ENCODE assay signal across 1 cellular context in the genomic region with DNA sequence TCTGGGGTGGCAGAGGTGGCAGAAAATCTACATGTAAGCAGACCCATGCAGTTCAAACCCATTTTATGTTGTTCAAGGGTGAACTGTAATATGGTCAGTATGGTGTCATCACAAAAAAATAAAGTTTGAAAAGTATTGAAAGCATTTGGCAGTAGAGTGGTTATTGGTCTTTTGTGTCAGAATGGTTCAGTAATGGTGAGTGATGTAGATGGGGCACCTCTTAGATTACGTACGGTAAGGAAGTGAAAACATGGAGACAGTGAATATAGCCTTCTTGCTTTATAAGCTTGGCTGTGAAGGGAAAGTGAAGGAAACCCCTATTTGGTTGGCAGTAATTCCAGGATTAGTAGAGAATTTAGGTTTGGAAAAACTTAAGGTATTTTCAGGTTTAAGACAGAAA.
A peak's percentile ranks its signal among the peaks of the same experiment; 100 is the strongest.
TF ChIP-seq lines count a peak whose summit lies in the region.

No MANE protein-coding gene starts in this region.

TF ChIP-seq in H1, 55 proteins besides CTCF, POLR2A, EP300 and RAD21:
- TF ChIP-seq JUN (IDR thresholded peaks at IDR 0.05; ENCODE audit: low read depth, low read length), result no peak
- TF ChIP-seq, protein P1, sequence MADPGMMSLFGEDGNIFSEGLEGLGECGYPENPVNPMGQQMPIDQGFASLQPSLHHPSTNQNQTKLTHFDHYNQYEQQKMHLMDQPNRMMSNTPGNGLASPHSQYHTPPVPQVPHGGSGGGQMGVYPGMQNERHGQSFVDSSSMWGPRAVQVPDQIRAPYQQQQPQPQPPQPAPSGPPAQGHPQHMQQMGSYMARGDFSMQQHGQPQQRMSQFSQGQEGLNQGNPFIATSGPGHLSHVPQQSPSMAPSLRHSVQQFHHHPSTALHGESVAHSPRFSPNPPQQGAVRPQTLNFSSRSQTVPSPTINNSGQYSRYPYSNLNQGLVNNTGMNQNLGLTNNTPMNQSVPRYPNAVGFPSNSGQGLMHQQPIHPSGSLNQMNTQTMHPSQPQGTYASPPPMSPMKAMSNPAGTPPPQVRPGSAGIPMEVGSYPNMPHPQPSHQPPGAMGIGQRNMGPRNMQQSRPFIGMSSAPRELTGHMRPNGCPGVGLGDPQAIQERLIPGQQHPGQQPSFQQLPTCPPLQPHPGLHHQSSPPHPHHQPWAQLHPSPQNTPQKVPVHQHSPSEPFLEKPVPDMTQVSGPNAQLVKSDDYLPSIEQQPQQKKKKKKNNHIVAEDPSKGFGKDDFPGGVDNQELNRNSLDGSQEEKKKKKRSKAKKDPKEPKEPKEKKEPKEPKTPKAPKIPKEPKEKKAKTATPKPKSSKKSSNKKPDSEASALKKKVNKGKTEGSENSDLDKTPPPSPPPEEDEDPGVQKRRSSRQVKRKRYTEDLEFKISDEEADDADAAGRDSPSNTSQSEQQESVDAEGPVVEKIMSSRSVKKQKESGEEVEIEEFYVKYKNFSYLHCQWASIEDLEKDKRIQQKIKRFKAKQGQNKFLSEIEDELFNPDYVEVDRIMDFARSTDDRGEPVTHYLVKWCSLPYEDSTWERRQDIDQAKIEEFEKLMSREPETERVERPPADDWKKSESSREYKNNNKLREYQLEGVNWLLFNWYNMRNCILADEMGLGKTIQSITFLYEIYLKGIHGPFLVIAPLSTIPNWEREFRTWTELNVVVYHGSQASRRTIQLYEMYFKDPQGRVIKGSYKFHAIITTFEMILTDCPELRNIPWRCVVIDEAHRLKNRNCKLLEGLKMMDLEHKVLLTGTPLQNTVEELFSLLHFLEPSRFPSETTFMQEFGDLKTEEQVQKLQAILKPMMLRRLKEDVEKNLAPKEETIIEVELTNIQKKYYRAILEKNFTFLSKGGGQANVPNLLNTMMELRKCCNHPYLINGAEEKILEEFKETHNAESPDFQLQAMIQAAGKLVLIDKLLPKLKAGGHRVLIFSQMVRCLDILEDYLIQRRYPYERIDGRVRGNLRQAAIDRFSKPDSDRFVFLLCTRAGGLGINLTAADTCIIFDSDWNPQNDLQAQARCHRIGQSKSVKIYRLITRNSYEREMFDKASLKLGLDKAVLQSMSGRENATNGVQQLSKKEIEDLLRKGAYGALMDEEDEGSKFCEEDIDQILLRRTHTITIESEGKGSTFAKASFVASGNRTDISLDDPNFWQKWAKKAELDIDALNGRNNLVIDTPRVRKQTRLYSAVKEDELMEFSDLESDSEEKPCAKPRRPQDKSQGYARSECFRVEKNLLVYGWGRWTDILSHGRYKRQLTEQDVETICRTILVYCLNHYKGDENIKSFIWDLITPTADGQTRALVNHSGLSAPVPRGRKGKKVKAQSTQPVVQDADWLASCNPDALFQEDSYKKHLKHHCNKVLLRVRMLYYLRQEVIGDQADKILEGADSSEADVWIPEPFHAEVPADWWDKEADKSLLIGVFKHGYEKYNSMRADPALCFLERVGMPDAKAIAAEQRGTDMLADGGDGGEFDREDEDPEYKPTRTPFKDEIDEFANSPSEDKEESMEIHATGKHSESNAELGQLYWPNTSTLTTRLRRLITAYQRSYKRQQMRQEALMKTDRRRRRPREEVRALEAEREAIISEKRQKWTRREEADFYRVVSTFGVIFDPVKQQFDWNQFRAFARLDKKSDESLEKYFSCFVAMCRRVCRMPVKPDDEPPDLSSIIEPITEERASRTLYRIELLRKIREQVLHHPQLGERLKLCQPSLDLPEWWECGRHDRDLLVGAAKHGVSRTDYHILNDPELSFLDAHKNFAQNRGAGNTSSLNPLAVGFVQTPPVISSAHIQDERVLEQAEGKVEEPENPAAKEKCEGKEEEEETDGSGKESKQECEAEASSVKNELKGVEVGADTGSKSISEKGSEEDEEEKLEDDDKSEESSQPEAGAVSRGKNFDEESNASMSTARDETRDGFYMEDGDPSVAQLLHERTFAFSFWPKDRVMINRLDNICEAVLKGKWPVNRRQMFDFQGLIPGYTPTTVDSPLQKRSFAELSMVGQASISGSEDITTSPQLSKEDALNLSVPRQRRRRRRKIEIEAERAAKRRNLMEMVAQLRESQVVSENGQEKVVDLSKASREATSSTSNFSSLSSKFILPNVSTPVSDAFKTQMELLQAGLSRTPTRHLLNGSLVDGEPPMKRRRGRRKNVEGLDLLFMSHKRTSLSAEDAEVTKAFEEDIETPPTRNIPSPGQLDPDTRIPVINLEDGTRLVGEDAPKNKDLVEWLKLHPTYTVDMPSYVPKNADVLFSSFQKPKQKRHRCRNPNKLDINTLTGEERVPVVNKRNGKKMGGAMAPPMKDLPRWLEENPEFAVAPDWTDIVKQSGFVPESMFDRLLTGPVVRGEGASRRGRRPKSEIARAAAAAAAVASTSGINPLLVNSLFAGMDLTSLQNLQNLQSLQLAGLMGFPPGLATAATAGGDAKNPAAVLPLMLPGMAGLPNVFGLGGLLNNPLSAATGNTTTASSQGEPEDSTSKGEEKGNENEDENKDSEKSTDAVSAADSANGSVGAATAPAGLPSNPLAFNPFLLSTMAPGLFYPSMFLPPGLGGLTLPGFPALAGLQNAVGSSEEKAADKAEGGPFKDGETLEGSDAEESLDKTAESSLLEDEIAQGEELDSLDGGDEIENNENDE (IDR thresholded peaks at IDR 0.05; ENCODE audit: insufficient replicate concordance, low read length), result peak; percentile 69
